Comparison of ENCODE assay signal across 22 cellular contexts in genomic region chr17:41480136-41480535, GRCh38. TPM values are rescaled to one million over a fixed set of nuclear protein-coding genes. Genes with fewer than 3 reads are reported as not detected.
"Had no signal": no experiment of that assay in that cellular context is flagged by ENCODE, and none has a peak within 500 bp of the region (broad histone marks: within the 10 kb centered on the region; RNA-seq: fewer than 3 reads in every experiment).

No MANE protein-coding gene starts in this region.

- FAIRE-seq: keratinocyte had no signal

- H3K36me3 ChIP-seq: right atrium auricular region, tibial nerve, uterus had no signal

- H3K27me3 ChIP-seq: dorsolateral prefrontal cortex, hepatocyte, right atrium auricular region, tibial nerve, uterus had no signal

- H3K4me1 ChIP-seq: right atrium auricular region, tibial nerve, uterus had no signal

- H3K27ac ChIP-seq: dorsolateral prefrontal cortex, hepatocyte, right atrium auricular region, tibial nerve, uterus had no signal

- H3K79me2 ChIP-seq: hepatocyte had no signal

- H3K4me3 ChIP-seq: dorsolateral prefrontal cortex, hepatocyte, right atrium auricular region, tibial nerve, uterus had no signal

- H3K9me3 ChIP-seq: right atrium auricular region, tibial nerve, uterus had no signal

- DNase-seq: activated CD4-positive, alpha-beta T cell treated with anti-CD3 and anti-CD28 coated beads for 1 hour; activated CD4-positive, alpha-beta T cell treated with anti-CD3 and anti-CD28 coated beads, Interleukin-2, amount 50 U/mL, for 4 hours; activated naive CD4-positive, alpha-beta T cell treated with anti-CD3 and anti-CD28 coated beads, Interleukin-2, amount 10 ng/mL, durations not matched to agents 7 days and 5 days; endodermal cell; erythroblast; mesendoderm; occipital lobe; stimulated activated CD4-positive, alpha-beta T cell treated with anti-CD3 and anti-CD28 coated beads, Interleukin-2, amount 100 ng/mL, for 48 hours; stimulated activated naive CD4-positive, alpha-beta T cell; substantia nigra; T1000; uterus had no signal

- H3K4me2 ChIP-seq: hepatocyte had no signal

- ATAC-seq: left lobe of liver had no signal

- H2AFZ ChIP-seq: hepatocyte had no signal

RNA-seq across cellular contexts. Expression of gene KRT35, which starts 0.8 kb away (rescaled TPM):
- total RNA-seq: activated T-helper 2 cell treated with anti-CD3 and anti-CD28 coated beads, Interferon-gamma antibody, Interleukin-2, Interleukin-4, amounts not matched to agents 10 μg/mL and 5 μg/mL and 100 μg/mL, durations not matched to agents 14 hours and 24 hours and 36 hours; dorsolateral prefrontal cortex; endodermal cell; hepatocyte; left lobe of liver; occipital lobe; progenitor cell of endocrine pancreas; right atrium auricular region; skeletal muscle tissue; tibial nerve; uterus had no signal
- polyA plus RNA-seq: adipose tissue, hepatocyte, keratinocyte had no signal

RNA-seq across cellular contexts. Expression of gene KRT36, which starts 9.6 kb away (rescaled TPM):
- total RNA-seq: activated T-helper 2 cell treated with anti-CD3 and anti-CD28 coated beads, Interferon-gamma antibody, Interleukin-2, Interleukin-4, amounts not matched to agents 10 μg/mL and 5 μg/mL and 100 μg/mL, durations not matched to agents 14 hours and 24 hours and 36 hours; dorsolateral prefrontal cortex; endodermal cell; hepatocyte; left lobe of liver; occipital lobe; progenitor cell of endocrine pancreas; right atrium auricular region; skeletal muscle tissue; uterus had no signal
- polyA plus RNA-seq: adipose tissue, hepatocyte, keratinocyte had no signal

RNA-seq across cellular contexts. Expression of gene KRT32, which starts 12.9 kb away (rescaled TPM):
- total RNA-seq: activated T-helper 2 cell treated with anti-CD3 and anti-CD28 coated beads, Interferon-gamma antibody, Interleukin-2, Interleukin-4, amounts not matched to agents 10 μg/mL and 5 μg/mL and 100 μg/mL, durations not matched to agents 14 hours and 24 hours and 36 hours; dorsolateral prefrontal cortex; endodermal cell; hepatocyte; left lobe of liver; occipital lobe; progenitor cell of endocrine pancreas; right atrium auricular region; skeletal muscle tissue; uterus had no signal
- polyA plus RNA-seq: hepatocyte, keratinocyte had no signal

RNA-seq across cellular contexts. Expression of gene KRT13, which starts 25.3 kb away (rescaled TPM):
- total RNA-seq: activated T-helper 2 cell treated with anti-CD3 and anti-CD28 coated beads, Interferon-gamma antibody, Interleukin-2, Interleukin-4, amounts not matched to agents 10 μg/mL and 5 μg/mL and 100 μg/mL, durations not matched to agents 14 hours and 24 hours and 36 hours; endodermal cell; left lobe of liver; progenitor cell of endocrine pancreas; right atrium auricular region; skeletal muscle tissue had no signal

RNA-seq across cellular contexts. Expression of gene KRT15, which starts 38.6 kb away (rescaled TPM):
- total RNA-seq: activated T-helper 2 cell treated with anti-CD3 and anti-CD28 coated beads, Interferon-gamma antibody, Interleukin-2, Interleukin-4, amounts not matched to agents 10 μg/mL and 5 μg/mL and 100 μg/mL, durations not matched to agents 14 hours and 24 hours and 36 hours; skeletal muscle tissue had no signal
